ENCODE assay signal across 1 cellular context in genomic region chr16:69721441-69721957, GRCh38.
A peak's percentile ranks its signal among the peaks of the same experiment; 100 is the strongest.
TF ChIP-seq lines count a peak whose summit lies in the region.

No MANE protein-coding gene starts in this region.

TF ChIP-seq in HepG2, 621 proteins besides CTCF, POLR2A, EP300 and RAD21:
- no peak for TF ChIP-seq ZNF580 (CRISPR knock-in tag; IDR thresholded peaks at IDR 0.05; ENCODE audit: borderline replicate concordance, low read depth)
- 0 out of 2 replicates have a peak, but pooled peaks have one; percentile 39 for TF ChIP-seq KDM1A (CRISPR knock-in tag; IDR thresholded peaks at IDR 0.05)
- no peak for TF ChIP-seq SIX1 (CRISPR knock-in tag; IDR thresholded peaks at IDR 0.05; ENCODE audit: borderline replicate concordance)
- TF ChIP-seq ZNF629 (CRISPR knock-in tag; conservative IDR thresholded peaks at IDR 0.05) = peak; percentile 96
- peak; percentile 56; the same call in 1 of the 2 replicates for TF ChIP-seq ZMYM3 (CRISPR knock-in tag; IDR thresholded peaks at IDR 0.05)
- no peak for TF ChIP-seq ZNF136 (CRISPR knock-in tag; IDR thresholded peaks at IDR 0.05; ENCODE audit: low read depth)
- TF ChIP-seq ZNF547 (CRISPR knock-in tag; IDR thresholded peaks at IDR 0.05) = 0 out of 2 replicates have a peak, but pooled peaks have one; percentile 29
- TF ChIP-seq HES4 (CRISPR knock-in tag; IDR thresholded peaks at IDR 0.05; ENCODE audit: borderline replicate concordance) = no peak
TF ChIP-seq in HepG2: peak in this region for 4.
